In the genomic region with DNA sequence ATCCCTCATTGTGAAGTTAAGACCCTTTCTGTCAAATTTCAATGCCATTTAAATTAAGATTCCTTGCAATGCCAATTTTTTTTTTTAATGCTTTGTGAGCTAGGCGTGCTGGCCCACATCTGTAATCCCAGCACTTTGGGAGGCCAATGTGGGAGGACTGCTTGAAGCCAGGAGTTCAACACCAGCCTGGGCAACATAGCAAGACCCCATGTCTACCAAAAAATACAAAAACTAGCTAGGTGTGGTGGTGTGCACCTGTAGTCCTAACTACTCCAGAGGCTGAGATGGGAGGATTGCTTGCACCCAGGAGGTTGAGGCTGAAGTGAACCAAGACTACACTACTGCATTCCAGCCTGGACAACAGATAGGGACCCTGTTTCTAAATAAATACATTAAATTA, we compare ENCODE assay signal across 39 cellular contexts.
"Had no signal": no experiment of that assay in that cellular context is flagged by ENCODE, and none has a peak within 500 bp of the region (broad histone marks: within the 10 kb centered on the region; RNA-seq: fewer than 3 reads in every experiment).

No MANE protein-coding gene starts in this region.

- H3K27ac Mint-ChIP-seq: activated naive CD4-positive, alpha-beta T cell treated with anti-CD3 and anti-CD28 coated beads for 36 hours; activated naive CD4-positive, alpha-beta T cell treated with anti-CD3 and anti-CD28 coated beads, Interleukin-2, amount 10 ng/mL, durations not matched to agents 7 days and 5 days; activated naive CD4-positive, alpha-beta T cell treated with anti-CD3 and anti-CD28 coated beads, Interleukin-2, amount 50 U/mL, for 24 hours; activated naive CD4-positive, alpha-beta T cell treated with anti-CD3 and anti-CD28 coated beads, Interleukin-2, amount 50 U/mL, for 72 hours; activated naive CD8-positive, alpha-beta T cell; activated naive CD8-positive, alpha-beta T cell treated with anti-CD3 and anti-CD28 coated beads for 36 hours; activated naive CD8-positive, alpha-beta T cell treated with anti-CD3 and anti-CD28 coated beads, Interleukin-2, amount 10 ng/mL, durations not matched to agents 7 days and 5 days; activated naive CD8-positive, alpha-beta T cell treated with anti-CD3 and anti-CD28 coated beads, Interleukin-2, amount 50 U/mL, for 24 hours; activated T-cell treated with anti-CD3 and anti-CD28 coated beads, Interleukin-2, amount 50 U/mL, for 24 hours; activated T-cell treated with anti-CD3 and anti-CD28 coated beads, Interleukin-2, amount 50 U/mL, for 72 hours; activated T-helper 1 cell treated with anti-CD3 and anti-CD28 coated beads, Interleukin-12 subunit alpha, Interleukin-12 subunit beta, Interleukin-2, Interleukin-4 antibody, amounts not matched to agents 30 ng/mL and 10 ng/mL and 1 ng/mL, durations not matched to agents 14 hours and 24 hours and 36 hours; activated T-helper 17 cell treated with anti-CD3 and anti-CD28 coated beads, Interleukin-2, amount 50 U/mL, for 72 hours; activated T-helper 2 cell treated with anti-CD3 and anti-CD28 coated beads, Interferon-gamma antibody, Interleukin-2, Interleukin-4, amounts not matched to agents 10 μg/mL and 5 μg/mL and 100 μg/mL, durations not matched to agents 14 hours and 24 hours and 36 hours; brain had no signal

- ATAC-seq: activated naive CD4-positive, alpha-beta T cell treated with anti-CD3 and anti-CD28 coated beads, Interleukin-2, amount 50 U/mL, for 72 hours; activated naive CD8-positive, alpha-beta T cell treated with anti-CD3 and anti-CD28 coated beads, Interleukin-2, amount 50 U/mL, for 24 hours; activated T-cell treated with anti-CD3 and anti-CD28 coated beads, Interleukin-2, amount 50 U/mL, for 4 hours; activated T-cell treated with anti-CD3 and anti-CD28 coated beads, Interleukin-2, amount 50 U/mL, for 72 hours; activated T-helper 17 cell treated with anti-CD3 and anti-CD28 coated beads, Interleukin-2, amount 50 U/mL, for 72 hours; body of pancreas had no signal

- H3K36me3 ChIP-seq: adrenal gland, ascending aorta, brain microvascular endothelial cell, cardiac muscle cell had no signal

- H3K27me3 ChIP-seq: adrenal gland, ascending aorta, body of pancreas, brain microvascular endothelial cell, cardiac muscle cell had no signal

- H3K27me3 Mint-ChIP-seq: activated naive CD4-positive, alpha-beta T cell treated with anti-CD3 and anti-CD28 coated beads, Interleukin-2, amount 50 U/mL, for 24 hours; activated naive CD8-positive, alpha-beta T cell; activated naive CD8-positive, alpha-beta T cell treated with anti-CD3 and anti-CD28 coated beads for 36 hours; activated naive CD8-positive, alpha-beta T cell treated with anti-CD3 and anti-CD28 coated beads, Interleukin-2, amount 50 U/mL, for 24 hours; activated T-cell treated with anti-CD3 and anti-CD28 coated beads, Interleukin-2, amount 50 U/mL, for 24 hours; activated T-helper 17 cell treated with anti-CD3 and anti-CD28 coated beads, Interleukin-2, amount 50 U/mL, for 72 hours; central memory CD8-positive, alpha-beta T cell had no signal

- H3K9me3 ChIP-seq: adrenal gland, ascending aorta, body of pancreas had no signal

- H3K4me3 ChIP-seq: adrenal gland, ascending aorta, body of pancreas, cardiac muscle cell had no signal

- H3K9me3 Mint-ChIP-seq: activated naive CD4-positive, alpha-beta T cell treated with anti-CD3 and anti-CD28 coated beads for 36 hours; activated naive CD4-positive, alpha-beta T cell treated with anti-CD3 and anti-CD28 coated beads, Interleukin-2, amount 10 ng/mL, durations not matched to agents 7 days and 5 days; activated naive CD4-positive, alpha-beta T cell treated with anti-CD3 and anti-CD28 coated beads, Interleukin-2, amount 50 U/mL, for 24 hours; activated naive CD4-positive, alpha-beta T cell treated with anti-CD3 and anti-CD28 coated beads, Interleukin-2, amount 50 U/mL, for 72 hours; activated naive CD8-positive, alpha-beta T cell treated with anti-CD3 and anti-CD28 coated beads for 36 hours; activated naive CD8-positive, alpha-beta T cell treated with anti-CD3 and anti-CD28 coated beads, Interleukin-2, amount 10 ng/mL, durations not matched to agents 7 days and 5 days; activated naive CD8-positive, alpha-beta T cell treated with anti-CD3 and anti-CD28 coated beads, Interleukin-2, amount 50 U/mL, for 24 hours; activated T-cell treated with anti-CD3 and anti-CD28 coated beads, Interleukin-2, amount 50 U/mL, for 24 hours; activated T-cell treated with anti-CD3 and anti-CD28 coated beads, Interleukin-2, amount 50 U/mL, for 4 hours; activated T-cell treated with anti-CD3 and anti-CD28 coated beads, Interleukin-2, amount 50 U/mL, for 72 hours; activated T-helper 1 cell treated with anti-CD3 and anti-CD28 coated beads, Interleukin-12 subunit alpha, Interleukin-12 subunit beta, Interleukin-2, Interleukin-4 antibody, amounts not matched to agents 30 ng/mL and 10 ng/mL and 1 ng/mL, durations not matched to agents 14 hours and 24 hours and 36 hours; activated T-helper 17 cell treated with anti-CD3 and anti-CD28 coated beads, Interleukin-2, amount 50 U/mL, for 72 hours; activated T-helper 2 cell treated with anti-CD3 and anti-CD28 coated beads, Interferon-gamma antibody, Interleukin-2, Interleukin-4, amounts not matched to agents 10 μg/mL and 5 μg/mL and 100 μg/mL, durations not matched to agents 14 hours and 24 hours and 36 hours; brain; central memory CD8-positive, alpha-beta T cell had no signal

- H3K4me3 Mint-ChIP-seq: activated naive CD4-positive, alpha-beta T cell treated with anti-CD3 and anti-CD28 coated beads for 36 hours; activated naive CD4-positive, alpha-beta T cell treated with anti-CD3 and anti-CD28 coated beads, Interleukin-2, amount 10 ng/mL, durations not matched to agents 7 days and 5 days; activated naive CD4-positive, alpha-beta T cell treated with anti-CD3 and anti-CD28 coated beads, Interleukin-2, amount 50 U/mL, for 24 hours; activated naive CD8-positive, alpha-beta T cell; activated naive CD8-positive, alpha-beta T cell treated with anti-CD3 and anti-CD28 coated beads for 36 hours; activated naive CD8-positive, alpha-beta T cell treated with anti-CD3 and anti-CD28 coated beads, Interleukin-2, amount 10 ng/mL, durations not matched to agents 7 days and 5 days; activated naive CD8-positive, alpha-beta T cell treated with anti-CD3 and anti-CD28 coated beads, Interleukin-2, amount 50 U/mL, for 24 hours; activated T-cell treated with anti-CD3 and anti-CD28 coated beads, Interleukin-2, amount 50 U/mL, for 24 hours; activated T-cell treated with anti-CD3 and anti-CD28 coated beads, Interleukin-2, amount 50 U/mL, for 4 hours; activated T-cell treated with anti-CD3 and anti-CD28 coated beads, Interleukin-2, amount 50 U/mL, for 72 hours; activated T-helper 1 cell treated with anti-CD3 and anti-CD28 coated beads, Interleukin-12 subunit alpha, Interleukin-12 subunit beta, Interleukin-2, Interleukin-4 antibody, amounts not matched to agents 30 ng/mL and 10 ng/mL and 1 ng/mL, durations not matched to agents 14 hours and 24 hours and 36 hours; activated T-helper 17 cell treated with anti-CD3 and anti-CD28 coated beads, Interleukin-2, amount 50 U/mL, for 72 hours; brain; central memory CD8-positive, alpha-beta T cell had no signal

- H3K4me1 ChIP-seq: ascending aorta had no signal

- FAIRE-seq: astrocyte, bronchial epithelial cell had no signal

- H3K27ac ChIP-seq: adrenal gland, ascending aorta, body of pancreas, brain microvascular endothelial cell, cardiac muscle cell had no signal

- DNase-seq: activated effector memory CD4-positive, alpha-beta T cell treated with anti-CD3 and anti-CD28 coated beads, Interleukin-2, amount 50 U/mL, for 16 hours; activated effector memory CD4-positive, alpha-beta T cell treated with Interleukin-2 at 50 U/mL for 16 hours; activated gamma-delta T cell; activated gamma-delta T cell treated with Interleukin-2 at 50 U/mL for 16 hours; activated naive CD4-positive, alpha-beta T cell; activated naive CD4-positive, alpha-beta T cell treated with anti-CD3 and anti-CD28 coated beads for 36 hours; activated naive CD4-positive, alpha-beta T cell treated with anti-CD3 and anti-CD28 coated beads, Interleukin-2, amount 10 ng/mL, durations not matched to agents 7 days and 5 days; activated naive CD4-positive, alpha-beta T cell treated with anti-CD3 and anti-CD28 coated beads, Interleukin-2, amount 50 U/mL, for 16 hours; activated naive CD4-positive, alpha-beta T cell treated with Interleukin-2 at 50 U/mL for 16 hours; activated naive CD8-positive, alpha-beta T cell treated with anti-CD3 and anti-CD28 coated beads for 36 hours; activated naive CD8-positive, alpha-beta T cell treated with anti-CD3 and anti-CD28 coated beads, Interleukin-2, amount 10 ng/mL, durations not matched to agents 7 days and 5 days; activated naive CD8-positive, alpha-beta T cell treated with anti-CD3 and anti-CD28 coated beads, Interleukin-2, amount 50 U/mL, for 24 hours; activated T-cell treated with anti-CD3 and anti-CD28 coated beads, Interleukin-2, amount 50 U/mL, for 1 hour; activated T-cell treated with anti-CD3 and anti-CD28 coated beads, Interleukin-2, amount 50 U/mL, for 24 hours; activated T-cell treated with anti-CD3 and anti-CD28 coated beads, Interleukin-2, amount 50 U/mL, for 4 hours; activated T-cell treated with anti-CD3 and anti-CD28 coated beads, Interleukin-2, amount 50 U/mL, for 48 hours; activated T-cell treated with anti-CD3 and anti-CD28 coated beads, Interleukin-2, amount 50 U/mL, for 72 hours; adrenal gland; amniotic stem cell; amygdala; anterior cingulate cortex; aorta; body of pancreas; brain microvascular endothelial cell; caudate nucleus; central memory CD4-positive, alpha-beta T cell; cerebellar nuclear complex had no signal

- H3K36me3 Mint-ChIP-seq: activated naive CD4-positive, alpha-beta T cell treated with anti-CD3 and anti-CD28 coated beads, Interleukin-2, amount 10 ng/mL, durations not matched to agents 7 days and 5 days; activated naive CD4-positive, alpha-beta T cell treated with anti-CD3 and anti-CD28 coated beads, Interleukin-2, amount 50 U/mL, for 24 hours; activated naive CD4-positive, alpha-beta T cell treated with anti-CD3 and anti-CD28 coated beads, Interleukin-2, amount 50 U/mL, for 72 hours; activated naive CD8-positive, alpha-beta T cell; activated naive CD8-positive, alpha-beta T cell treated with anti-CD3 and anti-CD28 coated beads for 36 hours; activated naive CD8-positive, alpha-beta T cell treated with anti-CD3 and anti-CD28 coated beads, Interleukin-2, amount 10 ng/mL, durations not matched to agents 7 days and 5 days; brain had no signal
